ENCODE assay signal across 8 cellular contexts in the genomic region with DNA sequence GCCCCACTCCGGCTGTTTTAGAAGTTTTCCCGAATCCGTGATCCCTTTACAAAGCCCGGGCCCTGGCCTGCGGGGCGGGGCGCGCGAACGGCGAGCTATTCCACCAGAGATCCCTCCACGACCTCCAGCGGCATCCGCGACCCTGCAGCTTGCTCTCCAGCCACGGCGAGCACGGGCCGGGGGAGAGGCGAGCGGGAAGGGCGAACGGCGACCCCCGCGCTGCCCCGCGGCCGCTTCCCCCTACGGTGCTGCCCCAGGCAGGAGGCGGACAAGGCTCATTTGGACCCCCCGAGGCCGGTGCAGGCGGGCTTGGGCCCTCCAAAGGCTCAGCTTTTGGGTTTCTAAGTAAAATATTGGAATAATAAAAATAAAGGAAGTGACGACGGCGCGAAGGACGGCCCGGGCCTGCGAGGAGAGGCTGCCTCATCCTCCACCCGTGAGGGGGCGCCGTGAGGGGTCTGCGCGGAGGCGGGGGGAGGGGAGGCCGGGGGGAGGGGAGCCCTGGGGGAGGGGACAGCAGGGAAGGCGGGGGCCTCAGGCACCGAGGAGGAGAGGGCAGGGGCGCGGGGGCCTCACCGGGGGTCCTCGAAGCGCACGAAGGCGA. TPM values are rescaled to one million over a fixed set of nuclear protein-coding genes. Genes with fewer than 3 reads are reported as not detected.
A peak's percentile ranks its signal among the peaks of the same experiment; 100 is the strongest.
DNase-seq lines count a peak whose midpoint lies in the region; ATAC-seq, FAIRE-seq and TF ChIP-seq lines count a peak whose summit lies in the region.

No MANE protein-coding gene starts in this region.

- DNase-seq in NCI-H345 treated with DMSO at 0.1 percent for 48 hours (lab: John Stamatoyannopoulos, UW; ENCODE audit: unreplicated experiment) (peak; percentile 31), NCI-H345 (lab: John Stamatoyannopoulos, UW) (no peak), Peyer's patch (peak; percentile 56 to 71 (median 58)), GM12878 (ENCODE audit: low read depth, low spot score) (no peak), iPS-NIHi11 (ENCODE audit: low spot score) (peak; percentile 80), spleen (peak; percentile 88), GM19240 (ENCODE audit: insufficient read length, low spot score) (no peak)

- peaks cover 0 to 19% (median 0%) of the 10 kb centered on the region in 3 donors for H3K36me3 ChIP-seq in Peyer's patch
- peaks cover under 1 to 18% of the 10 kb centered on the region in 2 experiments for H3K36me3 ChIP-seq in GM12878 (ENCODE audit: control insufficient read depth in 2 of 2, insufficient read depth in 2 of 2, low read length in 1 of 2)
- H3K36me3 ChIP-seq in spleen, result peaks cover 0 to 38% (median 29%) of the 10 kb centered on the region in 6 donors

- peak overlapping the region; percentile 92 to 94 (median 94) for H3K4me3 ChIP-seq in Peyer's patch
- peak overlapping the region; percentile 87 for H3K4me3 ChIP-seq in GM12878
- H3K4me3 ChIP-seq in spleen, result peak overlapping the region; percentile 88 to 97 (median 94)

- in situ Hi-C loops in GM12878 (cut with MboI), result no loop called here

- H3K4me1 ChIP-seq in Peyer's patch (peaks cover 0 to 17% (median 0%) of the 10 kb centered on the region in 4 donors), GM12878 (ENCODE audit: control insufficient read depth, insufficient read depth, low read length) (peaks cover 12% of the 10 kb centered on the region), spleen (peaks cover 28 to 81% (median 52%) of the 10 kb centered on the region in 6 donors)

- ATAC-seq in HG02763 (IDR thresholded peaks at IDR 0.05; ENCODE audit: unreplicated experiment) (peak; percentile 26), GM12878 (peak; percentile 57)

- intact Hi-C loops in GM12878 (cut with micrococcal nuclease; ENCODE audit: unreplicated experiment) (loop anchor here (1.0 to 2.0 kb wide), 4 partner anchors 22 to 65 kb away; a partner anchor contains a TSS), spleen (cut with DNase I; ENCODE audit: low total_unique reads) (no loop called here)

- TF ChIP-seq CTCF in Peyer's patch (IDR thresholded peaks at IDR 0.05) (no peak), GM12878 (IDR thresholded peaks at IDR 0.05 in 2 of 3, conservative IDR thresholded peaks at IDR 0.05 in 1 of 3; ENCODE audit: control insufficient read depth in 2 of 3, extremely low read depth in 1 of 3, insufficient read depth in 1 of 3, low read depth in 3 of 3, low read length in 3 of 3) (peak in 1 of 3 experiments; percentile 21; a peak in 2 of 6 replicates), spleen (IDR thresholded peaks at IDR 0.05 in 8 of 11, conservative IDR thresholded peaks at IDR 0.05 in 3 of 11) (no peak)

- 3% methylated on average over 38 of the region's 57 CpGs for WGBS in GM12878 (ENCODE audit: insufficient coverage, insufficient replicate concordance, low lambda C conversion rate, missing lambda C conversion rate)
- WGBS in spleen, 5 donors, result 0 to 1% (median 1%) methylated on average over 40 to 57 of the region's 57 CpGs

- TF ChIP-seq POLR2A in Peyer's patch (IDR thresholded peaks at IDR 0.05) (no peak), GM12878 (IDR thresholded peaks at IDR 0.05; ENCODE audit: low read depth, low read length) (no peak), spleen (IDR thresholded peaks at IDR 0.05) (no peak)

- SMC1A ChIA-PET in GM12878 (lab: Charles Lee; ENCODE audit: uncharacterized antibody, unreplicated experiment), result interaction anchor here (0.6 to 2.8 kb wide), 9 partner anchors 10 to 81 kb away, joined by 3 to 10 read pairs (median 3); a partner anchor contains a TSS

- H3K27me3 ChIP-seq in Peyer's patch (no peaks in the 10 kb centered on the region), GM12878 (replicated peaks in 1 of 2; ENCODE audit: control insufficient read depth in 2 of 2, insufficient read depth in 2 of 2, low read length in 1 of 2) (no peaks in the 10 kb centered on the region), spleen (replicated peaks in 1 of 7) (no peaks in the 10 kb centered on the region)

- peak overlapping the region; percentile 80 for H3K4me2 ChIP-seq in GM12878 (ENCODE audit: control insufficient read depth, insufficient read depth)

- peaks cover 49% of the 10 kb centered on the region for H3K79me2 ChIP-seq in GM12878 (ENCODE audit: control insufficient read depth, insufficient read depth, low read length)

- no peak for TF ChIP-seq RAD21 in GM12878 (IDR thresholded peaks at IDR 0.05; ENCODE audit: insufficient read depth, low read depth, low read length)

- peaks cover 10% of the 10 kb centered on the region for H4K20me1 ChIP-seq in GM12878 (ENCODE audit: control insufficient read depth, insufficient read depth)

- peak overlapping the region; percentile 93 to 96 (median 94) for H3K27ac ChIP-seq in Peyer's patch
- peak overlapping the region; percentile 80 for H3K27ac ChIP-seq in GM12878 (ENCODE audit: control insufficient read depth, insufficient read depth)
- H3K27ac ChIP-seq in spleen, result peak overlapping the region; percentile 93 to 99 (median 98)

- H2AFZ ChIP-seq in GM12878 (ENCODE audit: control insufficient read depth, low read depth, low read length), result peak overlapping the region; percentile 67

- POLR2A ChIA-PET in GM12878 (lab: Charles Lee), result interaction anchor here (0.6 to 1.8 kb wide), 11 partner anchors 11 to 440 kb away, joined by 3 to 8 read pairs (median 3); a partner anchor contains a TSS

- H3K9ac ChIP-seq in GM12878 (ENCODE audit: control insufficient read depth, insufficient read depth, low read length), result peak overlapping the region; percentile 84

- TF ChIP-seq EP300 in GM12878 (IDR thresholded peaks at IDR 0.05; ENCODE audit: borderline replicate concordance in 1 of 2, control insufficient read depth in 1 of 2, low read depth in 2 of 2, low read length in 2 of 2), result no peak

- H3K9me3 ChIP-seq in Peyer's patch (no peaks in the 10 kb centered on the region), GM12878 (replicated peaks; ENCODE audit: control insufficient read depth, insufficient read depth, low read length) (no peaks in the 10 kb centered on the region), spleen (no peaks in the 10 kb centered on the region)

- FAIRE-seq in GM12878 (lab: Jason Lieb, UNC), result no peak

- RAD21 ChIA-PET in GM12878 (lab: Charles Lee; ENCODE audit: unreplicated experiment), result interaction anchor here (0.6 to 1.9 kb wide), 3 partner anchors 27 to 225 kb away, joined by 4 to 8 read pairs (median 4); a partner anchor contains a TSS

- BruUV-seq in GM12878 (replicated peaks; lab: Mats Ljungman, UMichigan), result no TSS peak

- CTCF ChIA-PET in GM12878 (lab: Yijun Ruan, JAX), result interaction anchor here (0.6 to 5.9 kb wide), 15 partner anchors 10 to 581 kb away, joined by 3 to 39 read pairs (median 4); a partner anchor contains a TSS

RNA-seq across cellular contexts. Expression of a gene that starts 0.6 kb away (rescaled TPM):
- total RNA-seq in Peyer's patch, result 100 to 1,000 TPM in 1 of 4 donors, 10 to 100 TPM in 3; 59.9 to 144 (median 78.1) TPM
- total RNA-seq in GM12878 (2013; cell fraction: nucleolus; rRNA removed), result 119 and 121 TPM in 2 replicates
- total RNA-seq in GM12878 (2014; rRNA removed), result 141 and 182 TPM in 2 replicates
- total RNA-seq in GM12878 (2014; rRNA removed; fragmentation: Illumina TruSeq; extraction: Trizol), result 180 and 190 TPM in 2 replicates
- 231 and 241 TPM in 2 replicates for total RNA-seq in GM12878 (2021)
- polyA plus RNA-seq in GM12878 (2011; ENCODE audit: low read depth), result 121 TPM
- polyA plus RNA-seq in GM12878 (2011; rRNA removed), result 173 and 179 TPM in 2 replicates
- polyA plus RNA-seq in GM12878 (2011; cell fraction: cytosol; rRNA removed), result 125 and 127 TPM in 2 replicates
- polyA plus RNA-seq in GM12878 (2011; cell fraction: nucleus; rRNA removed), result 131 and 153 TPM in 2 replicates
- polyA plus RNA-seq in GM12878 (2012), result 138 and 188 TPM in 2 replicates
- polyA plus RNA-seq in GM12878 (2014; fragmentation: Illumina TruSeq; extraction: Trizol), result 146 and 153 TPM in 2 replicates
- polyA plus RNA-seq in GM12878 (2014; fragmentation: Nextera tagmentation; extraction: Ambion mirVana), result 10 to 100 TPM; 56.2 to 96.4 TPM
- 251 and 272 TPM in 2 replicates for polyA plus RNA-seq in GM12878 (2014; rRNA removed)
- 100 to 1,000 TPM; 422 to 510 TPM for polyA plus RNA-seq in GM12878 (2016; fragmentation: Nextera tagmentation; extraction: Ambion mirVana)
- 81.3 and 89.2 TPM in 2 replicates for polyA minus RNA-seq in GM12878 (2011; rRNA and poly(A)+ RNA removed)
- 52.2 and 56.4 TPM in 2 replicates for polyA minus RNA-seq in GM12878 (2011; cell fraction: cytosol; rRNA and poly(A)+ RNA removed)
- 48.6 and 67.9 TPM in 2 replicates for polyA minus RNA-seq in GM12878 (2011; cell fraction: nucleus; rRNA and poly(A)+ RNA removed)
- 100 to 1,000 TPM; 107 to 166 (median 142) TPM for total RNA-seq in spleen
- 100 to 1,000 TPM; 119 to 160 (median 143) TPM for polyA plus RNA-seq in spleen

RNA-seq across cellular contexts. Expression of a gene that starts 22.7 kb away (rescaled TPM):
- total RNA-seq in Peyer's patch (10 to 100 TPM; 18.6 to 37.1 (median 27.3) TPM), GM12878 (2014; rRNA removed) (20.1 and 22.7 TPM in 2 replicates), GM12878 (2014; rRNA removed; fragmentation: Illumina TruSeq; extraction: Trizol) (21.7 and 22.0 TPM in 2 replicates), GM12878 (2021) (33.6 and 40.3 TPM in 2 replicates), spleen (10 to 100 TPM; 16.1 to 26.0 (median 23.3) TPM)
- total RNA-seq in GM12878 (2013; cell fraction: nucleolus; rRNA removed), result 21.0 and 21.2 TPM in 2 replicates
- 6.1 TPM for polyA plus RNA-seq in GM12878 (2011; ENCODE audit: low read depth)
- polyA plus RNA-seq in GM12878 (2011; rRNA removed) (29.8 and 39.8 TPM in 2 replicates), GM12878 (2014; fragmentation: Illumina TruSeq; extraction: Trizol) (24.2 and 29.7 TPM in 2 replicates), GM12878 (2014; fragmentation: Nextera tagmentation; extraction: Ambion mirVana) (1 to 10 TPM; 5.1 to 9.6 TPM), GM12878 (2014; rRNA removed) (14.5 and 17.2 TPM in 2 replicates), GM12878 (2016; fragmentation: Nextera tagmentation; extraction: Ambion mirVana) (10 to 100 TPM; 27.2 to 31.6 TPM), spleen (10 to 100 TPM in 1 of 3 donors, 1 to 10 TPM in 2; 7.0 to 12.4 (median 8.9) TPM)
- polyA plus RNA-seq in GM12878 (2011; cell fraction: cytosol; rRNA removed), result 20.2 and 23.5 TPM in 2 replicates
- 21.3 and 23.0 TPM in 2 replicates for polyA plus RNA-seq in GM12878 (2011; cell fraction: nucleus; rRNA removed)
- polyA plus RNA-seq in GM12878 (2012), result 12.6 TPM in 2 replicates
- polyA minus RNA-seq in GM12878 (2011; rRNA and poly(A)+ RNA removed), result 15.2 and 16.9 TPM in 2 replicates
- 6.0 and 8.0 TPM in 2 replicates for polyA minus RNA-seq in GM12878 (2011; cell fraction: cytosol; rRNA and poly(A)+ RNA removed)
- polyA minus RNA-seq in GM12878 (2011; cell fraction: nucleus; rRNA and poly(A)+ RNA removed), result 4.5 and 6.3 TPM in 2 replicates

RNA-seq across cellular contexts. Expression of a gene that starts 22.8 kb away (rescaled TPM):
- total RNA-seq in Peyer's patch (10 to 100 TPM in 1 of 4 donors, 1 to 10 TPM in 3; 4.5 to 19.0 (median 6.4) TPM), GM12878 (2014; rRNA removed) (44.8 and 52.4 TPM in 2 replicates), GM12878 (2014; rRNA removed; fragmentation: Illumina TruSeq; extraction: Trizol) (57.0 and 60.0 TPM in 2 replicates), GM12878 (2021) (49.1 and 52.4 TPM in 2 replicates), spleen (10 to 100 TPM; 10.2 to 15.9 (median 12.9) TPM)
- total RNA-seq in GM12878 (2013; cell fraction: nucleolus; rRNA removed), result 9.6 and 13.1 TPM in 2 replicates
- polyA plus RNA-seq in GM12878 (2011; ENCODE audit: low read depth), result 53.9 TPM
- polyA plus RNA-seq in GM12878 (2011; rRNA removed) (92.7 and 128 TPM in 2 replicates), GM12878 (2014; fragmentation: Illumina TruSeq; extraction: Trizol) (68.9 and 81.6 TPM in 2 replicates), GM12878 (2014; fragmentation: Nextera tagmentation; extraction: Ambion mirVana) (100 to 1,000 TPM; 308 to 346 TPM), GM12878 (2014; rRNA removed) (56.6 and 60.9 TPM in 2 replicates), GM12878 (2016; fragmentation: Nextera tagmentation; extraction: Ambion mirVana) (100 to 1,000 TPM; 174 to 189 TPM), spleen (10 to 100 TPM; 31.0 to 35.9 (median 34.1) TPM)
- polyA plus RNA-seq in GM12878 (2011; cell fraction: cytosol; rRNA removed), result 30.2 and 35.4 TPM in 2 replicates
- polyA plus RNA-seq in GM12878 (2011; cell fraction: nucleus; rRNA removed), result 25.1 and 25.4 TPM in 2 replicates
- polyA plus RNA-seq in GM12878 (2012), result 45.2 and 60.5 TPM in 2 replicates
- 15.7 and 19.7 TPM in 2 replicates for polyA minus RNA-seq in GM12878 (2011; rRNA and poly(A)+ RNA removed)
- polyA minus RNA-seq in GM12878 (2011; cell fraction: cytosol; rRNA and poly(A)+ RNA removed), result 11.6 and 13.4 TPM in 2 replicates
- 9.3 and 10.2 TPM in 2 replicates for polyA minus RNA-seq in GM12878 (2011; cell fraction: nucleus; rRNA and poly(A)+ RNA removed)

RNA-seq across cellular contexts. Expression of a gene that starts 27.0 kb away (rescaled TPM):
- total RNA-seq in Peyer's patch (100 to 1,000 TPM; 128 to 212 (median 199) TPM), GM12878 (2014; rRNA removed) (217 and 280 TPM in 2 replicates), GM12878 (2014; rRNA removed; fragmentation: Illumina TruSeq; extraction: Trizol) (341 and 355 TPM in 2 replicates), GM12878 (2021) (239 and 249 TPM in 2 replicates), spleen (100 to 1,000 TPM in 6 of 7 donors, 10 to 100 TPM in 1; 84.1 to 220 (median 152) TPM)
- 40.6 and 44.1 TPM in 2 replicates for total RNA-seq in GM12878 (2013; cell fraction: nucleolus; rRNA removed)
- 278 TPM for polyA plus RNA-seq in GM12878 (2011; ENCODE audit: low read depth)
- polyA plus RNA-seq in GM12878 (2011; rRNA removed) (366 and 389 TPM in 2 replicates), GM12878 (2014; fragmentation: Illumina TruSeq; extraction: Trizol) (351 and 393 TPM in 2 replicates), GM12878 (2014; fragmentation: Nextera tagmentation; extraction: Ambion mirVana) (100 to 1,000 TPM; 744 to 796 TPM), GM12878 (2014; rRNA removed) (342 and 435 TPM in 2 replicates), GM12878 (2016; fragmentation: Nextera tagmentation; extraction: Ambion mirVana) (100 to 1,000 TPM; 586 to 593 TPM), spleen (100 to 1,000 TPM; 164 to 338 (median 313) TPM)
- polyA plus RNA-seq in GM12878 (2011; cell fraction: cytosol; rRNA removed), result 326 and 330 TPM in 2 replicates
- polyA plus RNA-seq in GM12878 (2011; cell fraction: nucleus; rRNA removed), result 212 and 217 TPM in 2 replicates
- polyA plus RNA-seq in GM12878 (2012), result 234 and 299 TPM in 2 replicates
- 73.6 and 113 TPM in 2 replicates for polyA minus RNA-seq in GM12878 (2011; rRNA and poly(A)+ RNA removed)
- 63.4 and 68.0 TPM in 2 replicates for polyA minus RNA-seq in GM12878 (2011; cell fraction: cytosol; rRNA and poly(A)+ RNA removed)
- 38.3 and 49.9 TPM in 2 replicates for polyA minus RNA-seq in GM12878 (2011; cell fraction: nucleus; rRNA and poly(A)+ RNA removed)

RNA-seq across cellular contexts. Expression of a gene that starts 31.0 kb away (rescaled TPM):
- total RNA-seq in Peyer's patch (1,000 to 10,000 TPM in 2 of 4 donors, 100 to 1,000 TPM in 2; 175 to 1,520 (median 1,006) TPM), GM12878 (2014; rRNA removed) (929 and 945 TPM in 2 replicates), GM12878 (2014; rRNA removed; fragmentation: Illumina TruSeq; extraction: Trizol) (406 and 408 TPM in 2 replicates), GM12878 (2021) (411 and 444 TPM in 2 replicates), spleen (100 to 1,000 TPM; 182 to 427 (median 190) TPM)
- 62.1 and 62.4 TPM in 2 replicates for total RNA-seq in GM12878 (2013; cell fraction: nucleolus; rRNA removed)
- 201 TPM for polyA plus RNA-seq in GM12878 (2011; ENCODE audit: low read depth)
- polyA plus RNA-seq in GM12878 (2011; rRNA removed) (485 and 767 TPM in 2 replicates), GM12878 (2014; fragmentation: Illumina TruSeq; extraction: Trizol) (243 and 574 TPM in 2 replicates), GM12878 (2014; fragmentation: Nextera tagmentation; extraction: Ambion mirVana) (1,000 to 10,000 TPM; 2,509 to 2,723 TPM), GM12878 (2014; rRNA removed) (1,110 and 1,170 TPM in 2 replicates), GM12878 (2016; fragmentation: Nextera tagmentation; extraction: Ambion mirVana) (1,000 to 10,000 TPM; 1,109 to 1,208 TPM), spleen (100 to 1,000 TPM; 382 to 551 (median 480) TPM)
- 1,553 and 1,830 TPM in 2 replicates for polyA plus RNA-seq in GM12878 (2011; cell fraction: cytosol; rRNA removed)
- 1,659 and 2,699 TPM in 2 replicates for polyA plus RNA-seq in GM12878 (2011; cell fraction: nucleus; rRNA removed)
- 432 and 455 TPM in 2 replicates for polyA plus RNA-seq in GM12878 (2012)
- polyA minus RNA-seq in GM12878 (2011; rRNA and poly(A)+ RNA removed), result 290 and 435 TPM in 2 replicates
- 96.6 and 139 TPM in 2 replicates for polyA minus RNA-seq in GM12878 (2011; cell fraction: cytosol; rRNA and poly(A)+ RNA removed)
- 215 and 226 TPM in 2 replicates for polyA minus RNA-seq in GM12878 (2011; cell fraction: nucleus; rRNA and poly(A)+ RNA removed)

Comparison
In these comparisons a context has a peak if more than half of its experiments do, and no peak if none do; other contexts are left out.
1. DNase-seq: peak in NCI-H345 treated with DMSO at 0.1 percent for 48 hours (single experiment), Peyer's patch (3 of 3), iPS-NIHi11 (single experiment) and spleen (single experiment); none in NCI-H345 (single experiment), GM12878 (single experiment) and GM19240 (single experiment).
2. Peak in every context shown above with its lines, with median percentiles within 50 percentile points of each other: H3K27ac ChIP-seq and H3K4me3 ChIP-seq.